Comparison of ENCODE assay signal across 9 cellular contexts in genomic region chr5:160602744-160603143, GRCh38.
"Had no signal": no experiment of that assay in that cellular context is flagged by ENCODE, and none has a peak within 500 bp of the region (broad histone marks: within the 10 kb centered on the region; RNA-seq: fewer than 3 reads in every experiment).

No MANE protein-coding gene starts in this region.

- H3K4me2 ChIP-seq: GM23338 had no signal

- H2AFZ ChIP-seq: GM23248, GM23338 had no signal

- H3K9me3 ChIP-seq: HAP-1 had no signal

- H3K9ac ChIP-seq: GM23248 had no signal

- ATAC-seq: GM23338, HCT116 had no signal

- DNase-seq: GM23248, GOT3, H7, H9, HCEC 1CT, HFFc6 had no signal

- H3K27ac ChIP-seq: GM23248 had no signal

- H3K4me1 ChIP-seq: HAP-1 had no signal

- H3K36me3 ChIP-seq: HAP-1 had no signal

- H3K4me3 ChIP-seq: GM23248, GM23338, HAP-1 had no signal
